Comparison of ENCODE assay signal across 27 cellular contexts in the genomic region with DNA sequence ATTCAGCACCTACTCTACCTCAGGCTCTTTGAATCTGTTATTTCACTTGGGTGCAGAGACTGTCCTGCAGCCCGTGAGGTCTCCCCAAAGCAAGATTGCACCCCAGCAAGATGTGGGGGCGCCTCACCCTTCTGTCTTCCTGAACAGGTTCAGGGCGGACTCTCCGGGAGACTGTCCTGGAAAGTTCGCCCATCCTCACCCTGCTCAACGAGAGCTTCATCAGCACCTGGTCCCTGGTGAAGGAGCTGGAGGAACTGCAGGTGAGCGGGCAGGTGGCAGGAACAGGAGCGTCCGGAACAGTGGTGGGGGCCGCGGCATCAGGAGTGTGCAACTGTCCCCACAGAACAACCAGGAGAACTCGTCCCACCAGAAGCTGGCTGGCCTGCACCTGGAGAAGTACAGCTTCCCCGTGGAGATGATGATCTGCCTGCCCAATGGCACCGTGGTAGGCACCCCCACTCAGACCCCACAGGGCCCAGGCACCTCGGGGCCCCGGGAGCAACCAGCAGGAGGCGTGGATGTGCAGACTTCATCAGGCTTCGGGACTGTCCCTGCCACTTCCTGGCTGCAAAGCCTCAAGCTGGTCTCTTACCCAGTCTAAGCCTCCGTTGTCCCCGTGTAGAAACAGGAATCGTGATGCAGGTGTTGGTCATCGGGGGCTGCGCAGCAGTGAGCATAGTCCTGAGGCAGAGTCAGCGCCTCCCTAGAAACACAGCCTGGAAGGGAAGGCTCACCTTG. TPM values are rescaled to one million over a fixed set of nuclear protein-coding genes. Genes with fewer than 3 reads are reported as not detected.
A peak's percentile ranks its signal among the peaks of the same experiment; 100 is the strongest.
DNase-seq lines count a peak whose midpoint lies in the region; ATAC-seq and TF ChIP-seq lines count a peak whose summit lies in the region.
"Had no signal": no experiment of that assay in that cellular context is flagged by ENCODE, and none has a peak within 500 bp of the region (broad histone marks: within the 10 kb centered on the region; RNA-seq: fewer than 3 reads in every experiment).

No MANE protein-coding gene starts in this region.

- no peak overlapping the region for H3K4me3 ChIP-seq in HCT116 (replicated peaks in 1 of 2; ENCODE audit: low read depth in 1 of 2, low read length in 2 of 2)
- no peak overlapping the region for H3K4me3 ChIP-seq in neuronal stem cell (ENCODE audit: low read length in 2 of 2)
- no peak overlapping the region for H3K4me3 ChIP-seq in aorta (ENCODE audit: low read length in 2 of 2)
- H3K4me3 ChIP-seq: cardiac muscle cell, dorsolateral prefrontal cortex, heart left ventricle, ovary, upper lobe of left lung had no signal

- H4K8ac ChIP-seq in neuronal stem cell (ENCODE audit: low read depth, low read length): no peak overlapping the region

- peaks cover 8% of the 10 kb centered on the region for H3K4me1 Mint-ChIP-seq in activated CD8-positive, alpha-beta T cell treated with anti-CD3 and anti-CD28 coated beads for 36 hours (ENCODE audit: low read depth)
- peaks cover 14% of the 10 kb centered on the region for H3K4me1 Mint-ChIP-seq in activated CD8-positive, alpha-beta T cell treated with anti-CD3 and anti-CD28 coated beads, Interleukin-2, amount 10 ng/mL, durations not matched to agents 7 days and 5 days (ENCODE audit: low read depth)
- H3K4me1 Mint-ChIP-seq in activated naive CD8-positive, alpha-beta T cell treated with anti-CD3 and anti-CD28 coated beads, Interleukin-2, amount 50 U/mL, for 24 hours: peaks cover 7% of the 10 kb centered on the region

- H4K91ac ChIP-seq in neuronal stem cell (ENCODE audit: low read depth, low read length, poor library complexity): no peak overlapping the region

- no peak for TF ChIP-seq POLR2A in HCT116 (IDR thresholded peaks at IDR 0.05; ENCODE audit: borderline replicate concordance, extremely low read depth, insufficient read depth, insufficient read length)

- H3K4me1 ChIP-seq in HCT116 (ENCODE audit: control insufficient read depth in 1 of 2, insufficient read depth in 2 of 2, low read length in 2 of 2) (peaks cover 15 to 19% of the 10 kb centered on the region in 2 experiments; a peak in 3 of 4 replicates), neuronal stem cell (ENCODE audit: control insufficient read depth in 2 of 2, insufficient read depth in 1 of 2, low read depth in 1 of 2, low read length in 2 of 2) (peaks cover 4 to 7% of the 10 kb centered on the region in 2 donors), aorta (ENCODE audit: control insufficient read depth in 1 of 2, insufficient read depth in 2 of 2, low read length in 2 of 2) (no peaks in the 10 kb centered on the region)

- H3K9me3 ChIP-seq in HCT116 (ENCODE audit: control insufficient read depth in 1 of 2, insufficient read depth in 1 of 2, low read depth in 1 of 2, low read length in 2 of 2) (no peaks in the 10 kb centered on the region), neuronal stem cell (replicated peaks in 1 of 2; ENCODE audit: control insufficient read depth in 2 of 2, insufficient read depth in 1 of 2, low read depth in 1 of 2, low read length in 2 of 2) (no peaks in the 10 kb centered on the region), aorta (ENCODE audit: control insufficient read depth, low read length) (no peaks in the 10 kb centered on the region)
- H3K9me3 ChIP-seq: BE2C, heart left ventricle, ovary, SK-N-SH, upper lobe of left lung had no signal

- intact Hi-C loops in activated CD8-positive, alpha-beta T cell treated with anti-CD3 and anti-CD28 coated beads for 36 hours (cut with micrococcal nuclease): loop anchor here (5.0 kb wide), 1 partner anchor 312 kb away; no protein-coding TSS in a partner anchor
- intact Hi-C loops in HCT116 (cut with micrococcal nuclease): loop anchor here (10.0 kb wide), 1 partner anchor 559 kb away; no protein-coding TSS in a partner anchor
- intact Hi-C loops in aorta (cut with DNase I): loop anchor here in 1 of 2 donors (5.0 kb wide), 1 partner anchor 412 kb away; no protein-coding TSS in a partner anchor

- TF ChIP-seq CTCF in activated CD8-positive, alpha-beta T cell treated with anti-CD3 and anti-CD28 coated beads for 36 hours (IDR thresholded peaks at IDR 0.05): no peak
- 0 out of 6 replicates have a peak, but pooled peaks of 2 of the 3 experiments have one; percentile 4 to 17 for TF ChIP-seq CTCF in HCT116 (IDR thresholded peaks at IDR 0.05 in 2 of 3, conservative IDR thresholded peaks at IDR 0.05 in 1 of 3; ENCODE audit: borderline replicate concordance in 1 of 3, insufficient read depth in 1 of 3, low read depth in 2 of 3, low read length in 2 of 3)

- no CpG with 5 or more reads among the region's 24 CpGs for WGBS in neuronal stem cell (ENCODE audit: extremely low coverage in 2 of 2, insufficient read length in 2 of 2, insufficient replicate concordance in 1 of 2), 2 donors
- WGBS in aorta, 2 donors: 88 to 93% methylated on average over 24 of the region's 24 CpGs

- H3K27me3 ChIP-seq in HCT116 (ENCODE audit: insufficient read depth, low read length): no peaks in the 10 kb centered on the region
- no peaks in the 10 kb centered on the region for H3K27me3 ChIP-seq in neuronal stem cell (ENCODE audit: control insufficient read depth in 3 of 3, insufficient read depth in 3 of 3, low read depth in 1 of 3, low read length in 3 of 3)
- no peaks in the 10 kb centered on the region for H3K27me3 ChIP-seq in aorta (ENCODE audit: control insufficient read depth in 1 of 2, insufficient read depth in 2 of 2, low read length in 1 of 2)
- H3K27me3 ChIP-seq: BE2C, cardiac muscle cell, dorsolateral prefrontal cortex, heart left ventricle, ovary, upper lobe of left lung had no signal

- no peak overlapping the region for H3K27ac Mint-ChIP-seq in activated CD8-positive, alpha-beta T cell treated with anti-CD3 and anti-CD28 coated beads for 36 hours
- H3K27ac Mint-ChIP-seq in activated CD8-positive, alpha-beta T cell treated with anti-CD3 and anti-CD28 coated beads, Interleukin-2, amount 10 ng/mL, durations not matched to agents 7 days and 5 days: no peak overlapping the region
- H3K27ac Mint-ChIP-seq in activated naive CD8-positive, alpha-beta T cell treated with anti-CD3 and anti-CD28 coated beads, Interleukin-2, amount 50 U/mL, for 24 hours: no peak overlapping the region
- H3K27ac Mint-ChIP-seq: T-helper 2 cell treated with Interferon-gamma antibody and Interleukin-4, amounts not matched to agents 5 μg/mL and 100 μg/mL, for 36 hours had no signal

- CTCF ChIA-PET in activated CD8-positive, alpha-beta T cell treated with anti-CD3 and anti-CD28 coated beads for 36 hours (lab: Charles Lee): interaction anchor here (1.9 kb wide), 1 partner anchor 13 kb away, joined by 6 read pairs; a partner anchor contains a TSS
- CTCF ChIA-PET in activated CD8-positive, alpha-beta T cell treated with anti-CD3 and anti-CD28 coated beads, Interleukin-2, amount 10 ng/mL, durations not matched to agents 7 days and 5 days (lab: Charles Lee): interaction anchor here (0.9 to 1.7 kb wide), 4 partner anchors 12 to 205 kb away, joined by 3 to 4 read pairs (median 4); a partner anchor contains a TSS
- CTCF ChIA-PET in HCT116 (lab: Charles Lee): no interaction called here

- no peak overlapping the region for H3K27ac ChIP-seq in HCT116 (ENCODE audit: low read depth, low read length)
- H3K27ac ChIP-seq in neuronal stem cell (replicated peaks; ENCODE audit: low read length): no peak overlapping the region
- H3K27ac ChIP-seq in aorta (ENCODE audit: low read depth in 1 of 2, low read length in 2 of 2): no peak overlapping the region
- H3K27ac ChIP-seq: cardiac muscle cell, dorsolateral prefrontal cortex, heart left ventricle, ovary, upper lobe of left lung had no signal

- H2AK5ac ChIP-seq in neuronal stem cell (ENCODE audit: low read depth, low read length): no peak overlapping the region

- no peak overlapping the region for H2BK5ac ChIP-seq in neuronal stem cell (ENCODE audit: low read length)

- H3K9me3 Mint-ChIP-seq in activated CD8-positive, alpha-beta T cell treated with anti-CD3 and anti-CD28 coated beads for 36 hours: no peaks in the 10 kb centered on the region
- H3K9me3 Mint-ChIP-seq in activated CD8-positive, alpha-beta T cell treated with anti-CD3 and anti-CD28 coated beads, Interleukin-2, amount 10 ng/mL, durations not matched to agents 7 days and 5 days (ENCODE audit: insufficient read depth): no peaks in the 10 kb centered on the region
- H3K9me3 Mint-ChIP-seq in activated naive CD8-positive, alpha-beta T cell treated with anti-CD3 and anti-CD28 coated beads, Interleukin-2, amount 50 U/mL, for 24 hours: no peaks in the 10 kb centered on the region
- H3K9me3 Mint-ChIP-seq: T-helper 2 cell treated with Interferon-gamma antibody and Interleukin-4, amounts not matched to agents 5 μg/mL and 100 μg/mL, for 36 hours had no signal

- TF ChIP-seq RAD21 in HCT116 (IDR thresholded peaks at IDR 0.05; ENCODE audit: low read depth): no peak

- peak; percentile 33 for DNase-seq in activated CD8-positive, alpha-beta T cell treated with anti-CD3 and anti-CD28 coated beads for 36 hours
- DNase-seq in activated CD8-positive, alpha-beta T cell treated with anti-CD3 and anti-CD28 coated beads, Interleukin-2, amount 10 ng/mL, durations not matched to agents 7 days and 5 days: no peak
- no peak for DNase-seq in HCT116 (ENCODE audit: low read depth, low spot score)
- DNase-seq in activated naive CD8-positive, alpha-beta T cell treated with anti-CD3 and anti-CD28 coated beads, Interleukin-2, amount 50 U/mL, for 24 hours: no peak
- DNase-seq in neuronal stem cell (ENCODE audit: low spot score): no peak
- DNase-seq in stimulated activated naive CD4-positive, alpha-beta T cell (lab: John Stamatoyannopoulos, UW): no peak
- no peak for DNase-seq in aorta
- DNase-seq: activated CD4-positive, alpha-beta T cell treated with anti-CD3 and anti-CD28 coated beads, Interleukin-2, amount 50 U/mL, for 48 hours; activated naive CD4-positive, alpha-beta T cell; activated T-cell treated with anti-CD3 and anti-CD28 coated beads for 4 hours; amygdala; BE2C; COR-L47; DMS79 treated with DMSO at 0.1 percent for 48 hours; heart left ventricle; naive thymus-derived CD4-positive, alpha-beta T cell; NCI-H1105 treated with DMSO at 0.1 percent for 48 hours; NK-92 treated with Interleukin-12 subunit alpha and Interleukin-12 subunit beta, amount 100 ng/mL, for 24 hours; ovary; right cardiac atrium; SK-N-SH had no signal

- no peaks in the 10 kb centered on the region for H3K79me2 ChIP-seq in HCT116 (ENCODE audit: insufficient read depth, low read length)

- H3K36me3 ChIP-seq in HCT116 (ENCODE audit: control insufficient read depth in 1 of 2, insufficient read depth in 2 of 2, low read length in 2 of 2) (no peaks in the 10 kb centered on the region; a peak in 1 of 4 replicates), neuronal stem cell (replicated peaks in 1 of 2; ENCODE audit: control insufficient read depth in 2 of 2, insufficient read depth in 2 of 2, low read length in 2 of 2) (peaks cover 42 to 78% of the 10 kb centered on the region in 2 donors), aorta (ENCODE audit: control insufficient read depth in 1 of 2, insufficient read depth in 2 of 2, low read length in 1 of 2) (peaks cover 0 to 4% of the 10 kb centered on the region in 2 donors)
- H3K36me3 ChIP-seq: BE2C, ovary had no signal

- H3K4ac ChIP-seq in neuronal stem cell (ENCODE audit: low read length): no peak overlapping the region

- no peak overlapping the region for H3K14ac ChIP-seq in neuronal stem cell (ENCODE audit: low read length)

- RAD21 ChIA-PET in HCT116 (lab: Charles Lee; ENCODE audit: low non-redundant PET in 1 of 2, low total read pairs in 2 of 2, uncharacterized antibody in 2 of 2, unreplicated experiment in 2 of 2): no interaction called here

- no peak overlapping the region for H3K4me3 Mint-ChIP-seq in activated CD8-positive, alpha-beta T cell treated with anti-CD3 and anti-CD28 coated beads for 36 hours
- H3K4me3 Mint-ChIP-seq in activated CD8-positive, alpha-beta T cell treated with anti-CD3 and anti-CD28 coated beads, Interleukin-2, amount 10 ng/mL, durations not matched to agents 7 days and 5 days: no peak overlapping the region
- H3K4me3 Mint-ChIP-seq in activated naive CD8-positive, alpha-beta T cell treated with anti-CD3 and anti-CD28 coated beads, Interleukin-2, amount 50 U/mL, for 24 hours: no peak overlapping the region
- H3K4me3 Mint-ChIP-seq: naive thymus-derived CD4-positive, alpha-beta T cell; T-helper 2 cell treated with Interferon-gamma antibody and Interleukin-4, amounts not matched to agents 5 μg/mL and 100 μg/mL, for 36 hours had no signal

- peaks cover 10% of the 10 kb centered on the region for H3K79me1 ChIP-seq in neuronal stem cell (ENCODE audit: low read depth, low read length)

- H3K27me3 Mint-ChIP-seq in activated CD8-positive, alpha-beta T cell treated with anti-CD3 and anti-CD28 coated beads for 36 hours: no peaks in the 10 kb centered on the region
- H3K27me3 Mint-ChIP-seq in activated CD8-positive, alpha-beta T cell treated with anti-CD3 and anti-CD28 coated beads, Interleukin-2, amount 10 ng/mL, durations not matched to agents 7 days and 5 days (ENCODE audit: low read depth): no peaks in the 10 kb centered on the region
- H3K27me3 Mint-ChIP-seq in activated naive CD8-positive, alpha-beta T cell treated with anti-CD3 and anti-CD28 coated beads, Interleukin-2, amount 50 U/mL, for 24 hours: no peaks in the 10 kb centered on the region
- H3K27me3 Mint-ChIP-seq: naive thymus-derived CD4-positive, alpha-beta T cell had no signal

- peaks cover 4% of the 10 kb centered on the region for H3K36me3 Mint-ChIP-seq in activated CD8-positive, alpha-beta T cell treated with anti-CD3 and anti-CD28 coated beads for 36 hours (ENCODE audit: low read depth)
- no peaks in the 10 kb centered on the region for H3K36me3 Mint-ChIP-seq in activated CD8-positive, alpha-beta T cell treated with anti-CD3 and anti-CD28 coated beads, Interleukin-2, amount 10 ng/mL, durations not matched to agents 7 days and 5 days (ENCODE audit: low read depth)
- H3K36me3 Mint-ChIP-seq in activated naive CD8-positive, alpha-beta T cell treated with anti-CD3 and anti-CD28 coated beads, Interleukin-2, amount 50 U/mL, for 24 hours (ENCODE audit: low read depth): peaks cover 2% of the 10 kb centered on the region

- no TSS peak for BruUV-seq in HCT116 (replicated peaks; lab: Mats Ljungman, UMichigan)

- POLR2A ChIA-PET in activated CD8-positive, alpha-beta T cell treated with anti-CD3 and anti-CD28 coated beads for 36 hours (lab: Charles Lee): no interaction called here
- POLR2A ChIA-PET in activated CD8-positive, alpha-beta T cell treated with anti-CD3 and anti-CD28 coated beads, Interleukin-2, amount 10 ng/mL, durations not matched to agents 7 days and 5 days (lab: Charles Lee): interaction anchor here (1.2 kb wide), 1 partner anchor 204 kb away, joined by 3 read pairs; no protein-coding TSS in a partner anchor
- POLR2A ChIA-PET in HCT116 (lab: Charles Lee): no interaction called here

- no peak overlapping the region for H3K18ac ChIP-seq in neuronal stem cell (ENCODE audit: low read length)

- no peak overlapping the region for H2BK12ac ChIP-seq in neuronal stem cell (ENCODE audit: low read length)

- no peaks in the 10 kb centered on the region for H4K20me1 ChIP-seq in HCT116 (ENCODE audit: insufficient read depth)

- peak; percentile 28 for ATAC-seq in activated CD8-positive, alpha-beta T cell treated with anti-CD3 and anti-CD28 coated beads for 36 hours
- ATAC-seq in activated CD8-positive, alpha-beta T cell treated with anti-CD3 and anti-CD28 coated beads, Interleukin-2, amount 10 ng/mL, durations not matched to agents 7 days and 5 days: no peak
- no peak for ATAC-seq in HCT116
- peak; percentile 27 for ATAC-seq in activated naive CD8-positive, alpha-beta T cell treated with anti-CD3 and anti-CD28 coated beads, Interleukin-2, amount 50 U/mL, for 24 hours
- ATAC-seq in aorta (ENCODE audit: low FRiP score): no peak
- no peak for ATAC-seq in HG02981 (IDR thresholded peaks at IDR 0.05; ENCODE audit: unreplicated experiment)
- ATAC-seq: heart left ventricle; left lobe of liver; naive thymus-derived CD4-positive, alpha-beta T cell; right cardiac atrium had no signal

- H3K23ac ChIP-seq in neuronal stem cell (ENCODE audit: low read depth, low read length, poor library complexity): peak overlapping the region; percentile 9

- no peak overlapping the region for H3K9ac ChIP-seq in HCT116 (ENCODE audit: low read length)
- no peak overlapping the region for H3K9ac ChIP-seq in neuronal stem cell (ENCODE audit: low read depth, low read length, poor library complexity)
- H3K9ac ChIP-seq: SK-N-SH had no signal

- H2BK15ac ChIP-seq in neuronal stem cell (ENCODE audit: low read length): no peak overlapping the region

- H3K9me2 ChIP-seq in HCT116 (ENCODE audit: insufficient read depth): no peaks in the 10 kb centered on the region
- H3K9me2 ChIP-seq: SK-N-SH had no signal

- no peak overlapping the region for H2BK120ac ChIP-seq in neuronal stem cell (ENCODE audit: low read depth, low read length)

- no peak overlapping the region for H3K4me2 ChIP-seq in HCT116 (ENCODE audit: low read length)
- no peak overlapping the region for H3K4me2 ChIP-seq in neuronal stem cell (ENCODE audit: insufficient read depth, low read length, poor library complexity, severe bottlenecking)
- H3K4me2 ChIP-seq: SK-N-SH had no signal

- H2AFZ ChIP-seq in HCT116 (ENCODE audit: low read depth, low read length, poor library complexity, severe bottlenecking) (no peak overlapping the region), neuronal stem cell (ENCODE audit: low read length) (no peak overlapping the region)

RNA-seq across cellular contexts. Expression of a gene that starts 5.9 kb away (rescaled TPM):
- total RNA-seq in activated CD8-positive, alpha-beta T cell treated with anti-CD3 and anti-CD28 coated beads for 36 hours: 10 to 100 TPM; 25.6 to 27.4 TPM
- total RNA-seq in activated CD8-positive, alpha-beta T cell treated with anti-CD3 and anti-CD28 coated beads, Interleukin-2, amount 10 ng/mL, durations not matched to agents 7 days and 5 days: 10 to 100 TPM; 26.2 to 26.7 TPM
- 35.8 TPM for total RNA-seq in HCT116 (2021; ENCODE audit: unreplicated experiment)
- 31.3 and 38.4 TPM in 2 replicates for polyA plus RNA-seq in HCT116 (2012)
- polyA plus RNA-seq in neuronal stem cell (2013, experiment 1 of 2): 32.0 TPM
- polyA plus RNA-seq in neuronal stem cell (2013, experiment 2 of 2): 30.2 TPM
- total RNA-seq in aorta: 10 to 100 TPM; 54.0 to 59.6 TPM
- polyA plus RNA-seq in aorta: 10 to 100 TPM; 52.2 to 72.3 TPM

RNA-seq across cellular contexts. Expression of a gene that starts 13.9 kb away (rescaled TPM):
- total RNA-seq in activated CD8-positive, alpha-beta T cell treated with anti-CD3 and anti-CD28 coated beads for 36 hours: 10 to 100 TPM; 15.3 to 17.7 TPM
- 1 to 10 TPM; 4.5 to 5.1 TPM for total RNA-seq in activated CD8-positive, alpha-beta T cell treated with anti-CD3 and anti-CD28 coated beads, Interleukin-2, amount 10 ng/mL, durations not matched to agents 7 days and 5 days
- total RNA-seq in HCT116 (2021; ENCODE audit: unreplicated experiment) (85.1 TPM), aorta (10 to 100 TPM; 68.0 to 79.4 TPM)
- 69.4 and 80.6 TPM in 2 replicates for polyA plus RNA-seq in HCT116 (2012)
- 92.8 TPM for polyA plus RNA-seq in neuronal stem cell (2013, experiment 1 of 2)
- polyA plus RNA-seq in neuronal stem cell (2013, experiment 2 of 2): 91.3 TPM
- 10 to 100 TPM; 13.1 to 36.9 TPM for polyA plus RNA-seq in aorta

RNA-seq across cellular contexts. Expression of a gene that starts 45.4 kb away (rescaled TPM):
- 10 to 100 TPM in 1 of 2 experiments, 1 to 10 TPM in 1; 8.8 to 10.3 TPM for total RNA-seq in activated CD8-positive, alpha-beta T cell treated with anti-CD3 and anti-CD28 coated beads for 36 hours
- total RNA-seq in activated CD8-positive, alpha-beta T cell treated with anti-CD3 and anti-CD28 coated beads, Interleukin-2, amount 10 ng/mL, durations not matched to agents 7 days and 5 days: 1 to 10 TPM; 7.8 to 9.1 TPM
- 12.1 TPM for total RNA-seq in HCT116 (2021; ENCODE audit: unreplicated experiment)
- polyA plus RNA-seq in HCT116 (2012): 4.2 and 6.1 TPM in 2 replicates
- polyA plus RNA-seq in neuronal stem cell (2013, experiment 1 of 2): 7.6 TPM
- 7.3 TPM for polyA plus RNA-seq in neuronal stem cell (2013, experiment 2 of 2)
- not detected for total RNA-seq in aorta
- polyA plus RNA-seq in aorta: not detected
- total RNA-seq: left lobe of liver had no signal
- polyA plus RNA-seq: naive thymus-derived CD4-positive, alpha-beta T cell; right cardiac atrium had no signal

Comparison
In these comparisons a context has a peak if more than half of its experiments do, and no peak if none do; other contexts are left out.
1. ATAC-seq: peak in activated CD8-positive, alpha-beta T cell treated with anti-CD3 and anti-CD28 coated beads for 36 hours (single experiment) and activated naive CD8-positive, alpha-beta T cell treated with anti-CD3 and anti-CD28 coated beads, Interleukin-2, amount 50 U/mL, for 24 hours (single experiment); none in activated CD8-positive, alpha-beta T cell treated with anti-CD3 and anti-CD28 coated beads, Interleukin-2, amount 10 ng/mL, durations not matched to agents 7 days and 5 days (single experiment), HCT116 (single experiment), aorta (single experiment) and HG02981 (single experiment).
2. RNA of a gene that starts 45.4 kb away (total RNA-seq): 12.1 TPM in HCT116 (single experiment), 8.8 to 10.3 TPM in activated CD8-positive, alpha-beta T cell treated with anti-CD3 and anti-CD28 coated beads for 36 hours and 7.8 to 9.1 TPM in activated CD8-positive, alpha-beta T cell treated with anti-CD3 and anti-CD28 coated beads, Interleukin-2, amount 10 ng/mL, durations not matched to agents 7 days and 5 days; not detected in aorta; every median in the first group is over 4 times any median in the second.